In genomic region chr13:47039106-47039505, GRCh38 we compare ENCODE assay signal across 20 cellular contexts.
DNase-seq lines count a peak whose midpoint lies in the region; ATAC-seq and TF ChIP-seq lines count a peak whose summit lies in the region.
"Had no signal": no experiment of that assay in that cellular context is flagged by ENCODE, and none has a peak within 500 bp of the region (broad histone marks: within the 10 kb centered on the region; RNA-seq: fewer than 3 reads in every experiment).

No MANE protein-coding gene starts in this region.

- H3K27me3 ChIP-seq in left lung: no peaks in the 10 kb centered on the region
- H3K27me3 ChIP-seq: uterus had no signal

- ATAC-seq in left lung: peak; percentile 35
- ATAC-seq: activated CD4-positive, CD25-positive, alpha-beta regulatory T cell treated with anti-CD3 and anti-CD28 coated beads, Interleukin-2, amount 50 U/mL, for 24 hours; HCT116; Panc1 had no signal

- no peaks in the 10 kb centered on the region for H3K9me3 ChIP-seq in left lung
- H3K9me3 ChIP-seq: esophagus squamous epithelium, uterus had no signal

- H3K4me3 ChIP-seq in AG09309 (ENCODE audit: control insufficient read depth, low read depth, low read length): no peak overlapping the region
- no peak overlapping the region for H3K4me3 ChIP-seq in epithelial cell of esophagus (ENCODE audit: low read length)
- no peak overlapping the region for H3K4me3 ChIP-seq in left lung
- H3K4me3 ChIP-seq: coronary artery, esophagus squamous epithelium, uterus had no signal

- no peaks in the 10 kb centered on the region for H3K4me1 ChIP-seq in left lung
- H3K4me1 ChIP-seq: esophagus squamous epithelium, uterus had no signal

- intact Hi-C loops in left lung (cut with DNase I): no loop called here

- no peak overlapping the region for H3K27ac ChIP-seq in left lung
- H3K27ac ChIP-seq: coronary artery, esophagus squamous epithelium, uterus had no signal

- TF ChIP-seq CTCF in AG09309 (IDR thresholded peaks at IDR 0.05; ENCODE audit: control insufficient read depth, insufficient read depth, low read depth, low read length, missing control alignments) (no peak), epithelial cell of esophagus (IDR thresholded peaks at IDR 0.05; ENCODE audit: insufficient read depth, low read depth, low read length, missing control alignments) (no peak), left lung (IDR thresholded peaks at IDR 0.05) (no peak)

- H3K36me3 ChIP-seq in left lung: no peaks in the 10 kb centered on the region
- H3K36me3 ChIP-seq: esophagus squamous epithelium, uterus had no signal

- DNase-seq in AG09309 (ENCODE audit: low read depth) (peak; percentile 63), LHCN-M2 (ENCODE audit: low read depth) (peak; percentile 92), epithelial cell of esophagus (ENCODE audit: low read depth) (peak; percentile 81), left lung (no peak), DMS153 (lab: John Stamatoyannopoulos, UW) (no peak), HT-29 (ENCODE audit: low spot score) (no peak), NOMO-1 (lab: John Stamatoyannopoulos, UW; ENCODE audit: unreplicated experiment in 2 of 2) (no peak)
- DNase-seq in activated CD8-positive, alpha-beta memory T cell treated with anti-CD3 and anti-CD28 coated beads, Interleukin-2, amount 50 U/mL, for 48 hours: no peak
- DNase-seq: activated CD8-positive, alpha-beta memory T cell treated with anti-CD3 and anti-CD28 coated beads, Interleukin-2, amount 50 U/mL, for 4 hours; activated naive CD8-positive, alpha-beta T cell treated with anti-CD3 and anti-CD28 coated beads, Interleukin-2, amount 10 ng/mL, durations not matched to agents 7 days and 5 days; DMS 273 treated with DMSO at 0.1 percent for 48 hours; esophagus squamous epithelium; NCI-H1694; NCI-H510A treated with DMSO at 0.1 percent for 48 hours; stimulated activated naive CD4-positive, alpha-beta T cell; uterus had no signal

Comparison
In these comparisons a context has a peak if more than half of its experiments do, and no peak if none do; other contexts are left out.
1. DNase-seq: peak in AG09309 (single experiment), LHCN-M2 (single experiment) and epithelial cell of esophagus (single experiment); none in left lung (0 of 2), DMS153 (single experiment), HT-29 (single experiment), activated CD8-positive, alpha-beta memory T cell treated with anti-CD3 and anti-CD28 coated beads, Interleukin-2, amount 50 U/mL, for 48 hours (single experiment) and NOMO-1 (0 of 2).